Comparison of ENCODE assay signal across 17 cellular contexts in genomic region chr6:57068066-57068465, GRCh38. TPM values are rescaled to one million over a fixed set of nuclear protein-coding genes. Genes with fewer than 3 reads are reported as not detected.
DNase-seq lines count a peak whose midpoint lies in the region; ATAC-seq and TF ChIP-seq lines count a peak whose summit lies in the region.
"Had no signal": no experiment of that assay in that cellular context is flagged by ENCODE, and none has a peak within 500 bp of the region (broad histone marks: within the 10 kb centered on the region; RNA-seq: fewer than 3 reads in every experiment).

No MANE protein-coding gene starts in this region.

- H3K27ac ChIP-seq in IMR-90 (ENCODE audit: insufficient read depth, low read length): no peak overlapping the region
- no peak overlapping the region for H3K27ac ChIP-seq in naive thymus-derived CD4-positive, alpha-beta T cell (ENCODE audit: low read depth, low read length)
- H3K27ac ChIP-seq: SK-N-MC had no signal

- no peak overlapping the region for H3K4me3 ChIP-seq in IMR-90 (ENCODE audit: insufficient read depth, low read depth, low read length)
- no peak overlapping the region for H3K4me3 ChIP-seq in astrocyte of the cerebellum (ENCODE audit: low read depth, low read length)
- no peak overlapping the region for H3K4me3 ChIP-seq in skeletal muscle satellite cell (ENCODE audit: low read length)
- H3K4me3 ChIP-seq in naive thymus-derived CD4-positive, alpha-beta T cell (ENCODE audit: low read length): no peak overlapping the region
- H3K4me3 ChIP-seq: GM12878, HAP-1, SK-N-MC had no signal

- H3K27me3 ChIP-seq in IMR-90 (ENCODE audit: control insufficient read depth, insufficient read depth, low read length): no peaks in the 10 kb centered on the region
- H3K27me3 ChIP-seq in skeletal muscle satellite cell (ENCODE audit: control insufficient read depth, insufficient read depth, low read length): no peaks in the 10 kb centered on the region
- H3K27me3 ChIP-seq in naive thymus-derived CD4-positive, alpha-beta T cell (ENCODE audit: control insufficient read depth in 2 of 2, insufficient read depth in 2 of 2, low read length in 2 of 2): no peaks in the 10 kb centered on the region

- no peak overlapping the region for H3K27ac Mint-ChIP-seq in naive thymus-derived CD4-positive, alpha-beta T cell
- H3K27ac Mint-ChIP-seq: CD8-positive, alpha-beta T cell; IgD-negative memory B cell had no signal

- in situ Hi-C loops in IMR-90 (cut with MboI; ENCODE audit: low sequenced_read_pairs): no loop called here
- in situ Hi-C loops in astrocyte of the cerebellum (cut with HindIII; ENCODE audit: low sequenced_read_pairs): no loop called here

- intact Hi-C loops in IMR-90 (cut with micrococcal nuclease) (no loop called here), cardiac septum (cut with DNase I) (no loop called here)
- intact Hi-C loops in naive thymus-derived CD4-positive, alpha-beta T cell (cut with micrococcal nuclease): no loop called here

- H3K36me3 ChIP-seq in IMR-90 (ENCODE audit: control insufficient read depth, insufficient read depth, low read length) (peaks cover 4% of the 10 kb centered on the region), skeletal muscle satellite cell (ENCODE audit: insufficient read depth, low read length) (peaks cover 14% of the 10 kb centered on the region)
- H3K36me3 ChIP-seq in naive thymus-derived CD4-positive, alpha-beta T cell (ENCODE audit: control insufficient read depth in 2 of 3, insufficient read depth in 3 of 3, low read length in 3 of 3): peaks cover 0 to 11% (median 0%) of the 10 kb centered on the region in 3 experiments
- H3K36me3 ChIP-seq: HAP-1 had no signal

- H4K91ac ChIP-seq in IMR-90 (ENCODE audit: insufficient read depth, low read depth, low read length): no peak overlapping the region

- no peaks in the 10 kb centered on the region for H4K20me1 ChIP-seq in IMR-90 (ENCODE audit: insufficient read depth, low read length)

- no peak overlapping the region for H4K8ac ChIP-seq in IMR-90 (ENCODE audit: low read depth in 2 of 2, low read length in 2 of 2)

- CTCF ChIA-PET in IMR-90 (lab: Yijun Ruan, JAX): no interaction called here
- CTCF ChIA-PET in naive thymus-derived CD4-positive, alpha-beta T cell (lab: Charles Lee): no interaction called here

- TF ChIP-seq POLR2A in IMR-90 (IDR thresholded peaks at IDR 0.05; ENCODE audit: low read depth, low read length): no peak
- TF ChIP-seq POLR2A in erythroblast (IDR thresholded peaks at IDR 0.05; ENCODE audit: low read length): no peak

- H2BK15ac ChIP-seq in IMR-90 (ENCODE audit: low read depth, low read length): no peak overlapping the region

- H3K4me1 ChIP-seq in IMR-90 (ENCODE audit: control insufficient read depth, insufficient read depth, low read length) (peaks cover 2% of the 10 kb centered on the region), skeletal muscle satellite cell (ENCODE audit: control insufficient read depth, insufficient read depth, low read length) (no peaks in the 10 kb centered on the region)
- H3K4me1 ChIP-seq in naive thymus-derived CD4-positive, alpha-beta T cell (ENCODE audit: control insufficient read depth in 2 of 2, insufficient read depth in 2 of 2, low read length in 2 of 2): no peaks in the 10 kb centered on the region
- H3K4me1 ChIP-seq: HAP-1 had no signal

- H2AFZ ChIP-seq in IMR-90 (replicated peaks; ENCODE audit: low read length, poor library complexity): no peak overlapping the region

- no peak overlapping the region for H2BK20ac ChIP-seq in IMR-90 (ENCODE audit: low read depth, low read length)

- H3K9me1 ChIP-seq in IMR-90 (ENCODE audit: insufficient read depth, low read length): peaks cover 4% of the 10 kb centered on the region; the same call in 1 of the 2 replicates

- TF ChIP-seq RAD21 in IMR-90 (IDR thresholded peaks at IDR 0.05; ENCODE audit: low read length): no peak

- H3K4me1 Mint-ChIP-seq in naive thymus-derived CD4-positive, alpha-beta T cell: peaks cover 0 to 7% (median 0%) of the 10 kb centered on the region in 7 donors

- dilution Hi-C loops in IMR-90 (cut with HindIII; ENCODE audit: low sequenced_read_pairs, unreplicated experiment): no loop called here

- H2BK120ac ChIP-seq in IMR-90 (ENCODE audit: low read depth, low read length): no peak overlapping the region

- H3K9me3 Mint-ChIP-seq in naive thymus-derived CD4-positive, alpha-beta T cell: no peaks in the 10 kb centered on the region
- H3K9me3 Mint-ChIP-seq: CD8-positive, alpha-beta T cell; IgD-negative memory B cell had no signal

- H2BK5ac ChIP-seq in IMR-90 (ENCODE audit: low read depth, low read length, poor library complexity, severe bottlenecking): no peak overlapping the region

- ATAC-seq in IMR-90 (ENCODE audit: low read depth): peak; percentile 30; the same call in 1 of the 2 replicates
- ATAC-seq in naive thymus-derived CD4-positive, alpha-beta T cell: no peak
- ATAC-seq: CD8-positive, alpha-beta T cell; GM12878 had no signal

- H3K9me3 ChIP-seq in IMR-90 (ENCODE audit: control insufficient read depth, insufficient read depth, low read length) (no peaks in the 10 kb centered on the region), skeletal muscle satellite cell (replicated peaks; ENCODE audit: low read length) (no peaks in the 10 kb centered on the region)
- H3K9me3 ChIP-seq in naive thymus-derived CD4-positive, alpha-beta T cell (ENCODE audit: control insufficient read depth in 2 of 3, low read length in 3 of 3): no peaks in the 10 kb centered on the region
- H3K9me3 ChIP-seq: HAP-1 had no signal

- TF ChIP-seq CTCF in IMR-90 (conservative IDR thresholded peaks at IDR 0.05; ENCODE audit: low read depth, low read length): no peak
- TF ChIP-seq CTCF in astrocyte of the cerebellum (IDR thresholded peaks at IDR 0.05; ENCODE audit: low read depth, low read length, missing control alignments): no peak

- no peak overlapping the region for H2AK9ac ChIP-seq in IMR-90 (replicated peaks; ENCODE audit: low read depth, low read length, poor library complexity)

- no TSS peak for BruUV-seq in IMR-90 (replicated peaks; lab: Mats Ljungman, UMichigan)

- H3K56ac ChIP-seq in IMR-90 (ENCODE audit: extremely low read depth, insufficient read depth, low read length): no peak overlapping the region

- no peak overlapping the region for H3K18ac ChIP-seq in IMR-90 (ENCODE audit: low read depth, low read length)

- H2AK5ac ChIP-seq in IMR-90 (ENCODE audit: low read depth, low read length): no peak overlapping the region

- peaks cover 5 to 14% of the 10 kb centered on the region in 2 experiments; a peak in 3 of 4 replicates for H3K79me1 ChIP-seq in IMR-90 (ENCODE audit: low read depth in 1 of 2, low read length in 2 of 2)

- no peaks in the 10 kb centered on the region for H3K27me3 Mint-ChIP-seq in naive thymus-derived CD4-positive, alpha-beta T cell
- H3K27me3 Mint-ChIP-seq: IgD-negative memory B cell had no signal

- H4K5ac ChIP-seq in IMR-90 (ENCODE audit: low read depth, low read length): no peak overlapping the region

- WGBS in IMR-90 (ENCODE audit: extremely low coverage in 2 of 2, insufficient read length in 1 of 2), 2 experiments: no CpG with 5 or more reads among the region's 1 CpG

- DNase-seq in IMR-90: peak; percentile 57
- DNase-seq in astrocyte of the cerebellum (ENCODE audit: low read depth): peak; percentile 66
- peak; percentile 11 for DNase-seq in fibroblast of peridontal ligament (ENCODE audit: extremely low read depth)
- DNase-seq in erythroblast (lab: John Stamatoyannopoulos, UW): no peak
- no peak for DNase-seq in cardiac septum (ENCODE audit: low spot score)
- DNase-seq in naive thymus-derived CD4-positive, alpha-beta T cell: no peak
- DNase-seq: CD8-positive, alpha-beta T cell; DMS79; NCI-H1417; NCI-H1930; NCI-H2171; Right ventricle myocardium superior had no signal

- H3K9ac ChIP-seq in IMR-90 (ENCODE audit: low read depth, low read length) (no peak overlapping the region), skeletal muscle satellite cell (ENCODE audit: low read depth, low read length) (no peak overlapping the region)

- H3K4ac ChIP-seq in IMR-90 (ENCODE audit: low read depth, low read length): no peak overlapping the region

- H3K14ac ChIP-seq in IMR-90 (replicated peaks; ENCODE audit: low read depth, low read length): no peak overlapping the region

- H3K4me2 ChIP-seq in IMR-90 (ENCODE audit: low read depth, low read length) (no peak overlapping the region), skeletal muscle satellite cell (ENCODE audit: low read length) (peak overlapping the region; percentile 21)

- POLR2A ChIA-PET in IMR-90 (lab: Charles Lee; ENCODE audit: unreplicated experiment): no interaction called here
- POLR2A ChIA-PET in naive thymus-derived CD4-positive, alpha-beta T cell (lab: Charles Lee): no interaction called here

- H3K4me3 Mint-ChIP-seq in naive thymus-derived CD4-positive, alpha-beta T cell: no peak overlapping the region
- H3K4me3 Mint-ChIP-seq: CD8-positive, alpha-beta T cell; IgD-negative memory B cell had no signal

- peaks cover 0 to 20% (median 10%) of the 10 kb centered on the region in 5 donors for H3K36me3 Mint-ChIP-seq in naive thymus-derived CD4-positive, alpha-beta T cell
- H3K36me3 Mint-ChIP-seq: IgD-negative memory B cell had no signal

- no peak overlapping the region for H3K23ac ChIP-seq in IMR-90 (ENCODE audit: low read depth, low read length)

TF ChIP-seq in IMR-90, 13 proteins besides CTCF, POLR2A, EP300 and RAD21:
- TF ChIP-seq CEBPB (IDR thresholded peaks at IDR 0.05; ENCODE audit: low read depth, low read length) (no peak), RCOR1 (IDR thresholded peaks at IDR 0.05; ENCODE audit: insufficient replicate concordance, low read length) (no peak), MAZ (IDR thresholded peaks at IDR 0.05; ENCODE audit: borderline replicate concordance, low read depth, low read length) (no peak)
TF ChIP-seq in IMR-90: peak in this region for 0.

RNA-seq across cellular contexts. Expression of gene KIAA1586, which starts 21.6 kb away (rescaled TPM):
- total RNA-seq in IMR-90 (2012; rRNA removed) (3.8 and 15.0 TPM in 2 replicates), cardiac septum (9.2 TPM)
- 3.5 and 3.6 TPM in 2 replicates for polyA plus RNA-seq in IMR-90 (2012; rRNA removed)
- 0.28 and 0.32 TPM in 2 replicates for polyA plus RNA-seq in IMR-90 (2012; cell fraction: cytosol; rRNA removed)
- polyA plus RNA-seq in IMR-90 (2012; cell fraction: nucleus; rRNA removed; ENCODE audit: low replicate concordance): 0.15 and 2.2 TPM in 2 replicates
- total RNA-seq in skeletal muscle satellite cell (2012; rRNA removed): 12.2 and 15.9 TPM in 2 replicates
- total RNA-seq in naive thymus-derived CD4-positive, alpha-beta T cell: 10 to 100 TPM; 13.5 to 21.5 (median 16.0) TPM
- polyA plus RNA-seq in naive thymus-derived CD4-positive, alpha-beta T cell: 1 to 10 TPM; 7.9 to 9.6 TPM

RNA-seq across cellular contexts. Expression of gene ZNF451, which starts 21.9 kb away (rescaled TPM):
- total RNA-seq in IMR-90 (2012; rRNA removed): 48.6 and 63.0 TPM in 2 replicates
- 8.0 and 10.0 TPM in 2 replicates for polyA plus RNA-seq in IMR-90 (2012; rRNA removed)
- polyA plus RNA-seq in IMR-90 (2012; cell fraction: cytosol; rRNA removed): 1.4 and 2.3 TPM in 2 replicates
- 2.6 and 27.7 TPM in 2 replicates for polyA plus RNA-seq in IMR-90 (2012; cell fraction: nucleus; rRNA removed; ENCODE audit: low replicate concordance)
- 45.0 and 48.9 TPM in 2 replicates for total RNA-seq in skeletal muscle satellite cell (2012; rRNA removed)
- 31.6 TPM for total RNA-seq in cardiac septum
- 100 to 1,000 TPM in 2 of 5 experiments, 10 to 100 TPM in 3; 63.4 to 116 (median 96.6) TPM for total RNA-seq in naive thymus-derived CD4-positive, alpha-beta T cell
- 10 to 100 TPM; 29.8 to 35.6 TPM for polyA plus RNA-seq in naive thymus-derived CD4-positive, alpha-beta T cell

Comparison
In these comparisons a context has a peak if more than half of its experiments do, and no peak if none do; other contexts are left out.
1. DNase-seq: peak in IMR-90 (single experiment), astrocyte of the cerebellum (single experiment) and fibroblast of peridontal ligament (single experiment); none in erythroblast (0 of 2), cardiac septum (single experiment) and naive thymus-derived CD4-positive, alpha-beta T cell (0 of 9).